13 cellular contexts compared by ENCODE assay signal in the genomic region with DNA sequence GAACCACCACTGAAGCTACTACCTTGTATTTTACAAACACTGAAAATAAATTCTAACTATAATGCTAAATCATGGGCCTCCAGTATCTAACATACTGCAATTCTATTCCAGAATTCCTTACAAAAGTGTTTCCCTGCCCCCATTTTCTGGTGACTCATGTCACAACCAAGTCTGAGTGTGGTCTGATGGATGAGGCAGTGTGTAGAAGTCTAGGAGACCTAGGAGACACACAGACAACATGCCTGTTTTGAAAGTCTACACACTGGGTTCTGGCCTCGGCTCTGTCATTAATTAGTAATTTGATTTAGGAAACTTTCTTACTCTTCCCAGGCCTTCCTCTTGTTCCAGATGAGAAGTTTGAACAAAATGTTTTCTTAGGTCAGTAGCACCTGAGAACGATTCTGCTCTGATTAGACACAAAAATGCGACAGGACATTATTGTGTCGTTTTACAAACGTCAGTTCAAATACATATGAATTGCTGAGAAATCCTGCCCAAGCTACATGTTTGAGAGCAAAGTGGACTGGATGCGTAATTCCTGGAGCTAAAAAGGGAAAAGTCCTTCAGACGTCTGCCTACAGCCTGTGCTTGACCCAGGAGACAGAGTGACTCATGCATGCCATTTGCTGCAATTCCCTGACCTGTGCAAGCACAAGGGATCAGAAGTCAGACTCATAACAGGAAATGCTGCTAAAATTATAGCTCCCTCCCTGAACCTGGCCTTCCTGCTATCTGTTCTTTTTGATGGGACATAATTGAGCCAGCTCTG.
DNase-seq lines count a peak whose midpoint lies in the region; ATAC-seq and TF ChIP-seq lines count a peak whose summit lies in the region.
"Had no signal": no experiment of that assay in that cellular context is flagged by ENCODE, and none has a peak within 500 bp of the region (broad histone marks: within the 10 kb centered on the region; RNA-seq: fewer than 3 reads in every experiment).

No MANE protein-coding gene starts in this region.

- no TSS peak for BruUV-seq in Calu3 (replicated peaks; lab: Mats Ljungman, UMichigan)

- no peaks in the 10 kb centered on the region for H3K36me3 Mint-ChIP-seq in Calu3 (ENCODE audit: insufficient read depth, unreplicated experiment)
- H3K36me3 Mint-ChIP-seq: activated naive CD4-positive, alpha-beta T cell treated with anti-CD3 and anti-CD28 coated beads, Interleukin-2, amount 50 U/mL, for 24 hours had no signal

- H3K27me3 ChIP-seq in heart left ventricle (no peaks in the 10 kb centered on the region), uterus (no peaks in the 10 kb centered on the region)

- H3K9me3 ChIP-seq in heart left ventricle (no peaks in the 10 kb centered on the region), uterus (no peaks in the 10 kb centered on the region)

- DNase-seq in Calu3, result peak; percentile 50
- peak; percentile 58 for DNase-seq in SHP77 (lab: John Stamatoyannopoulos, UW)
- DNase-seq in heart left ventricle, result peak in 4 of 5 donors; percentile 29 to 51 (median 47)
- DNase-seq in non-pigmented ciliary epithelial cell (ENCODE audit: low read depth), result peak; percentile 84
- DNase-seq in sciatic nerve (ENCODE audit: low spot score), result no peak
- DNase-seq in stimulated activated CD4-positive, alpha-beta T cell treated with anti-CD3 and anti-CD28 coated beads, Interleukin-4, amount 100 ng/mL, for 4 hours, result no peak
- DNase-seq in uterus, result no peak
- DNase-seq: activated CD4-positive, alpha-beta T cell treated with anti-CD3 and anti-CD28 coated beads, Interleukin-2, amount 50 U/mL, for 1 hour; naive B cell; NCI-H2029 treated with DMSO at 0.1 percent for 48 hours; RPMI8226 had no signal

- TF ChIP-seq POLR2A in heart left ventricle (IDR thresholded peaks at IDR 0.05) (no peak), uterus (IDR thresholded peaks at IDR 0.05) (no peak)

- H3K4me3 ChIP-seq in heart left ventricle, result no peak overlapping the region
- no peak overlapping the region for H3K4me3 ChIP-seq in uterus

- 44 to 58% (median 54%) methylated on average over 7 of the region's 7 CpGs for WGBS in heart left ventricle, 4 donors

- H3K4me3 Mint-ChIP-seq in Calu3 (ENCODE audit: low read depth, unreplicated experiment), result no peak overlapping the region
- H3K4me3 Mint-ChIP-seq: activated naive CD4-positive, alpha-beta T cell treated with anti-CD3 and anti-CD28 coated beads, Interleukin-2, amount 50 U/mL, for 24 hours; naive B cell had no signal

- CTCF ChIA-PET in Calu3 (lab: Charles Lee), result no interaction called here

- H3K9me3 Mint-ChIP-seq in Calu3 (ENCODE audit: low read depth, unreplicated experiment), result peaks cover 5% of the 10 kb centered on the region

- TF ChIP-seq CTCF in Calu3 (IDR thresholded peaks at IDR 0.05; ENCODE audit: unreplicated experiment) (no peak), heart left ventricle (IDR thresholded peaks at IDR 0.05) (no peak), uterus (IDR thresholded peaks at IDR 0.05) (no peak)

- H3K4me1 ChIP-seq in heart left ventricle (peaks cover 0 to 12% (median 0%) of the 10 kb centered on the region in 12 donors), uterus (no peaks in the 10 kb centered on the region)

- intact Hi-C loops in Calu3 (cut with micrococcal nuclease; ENCODE audit: unreplicated experiment) (no loop called here), heart left ventricle (cut with DNase I) (no loop called here), sciatic nerve (cut with DNase I) (no loop called here), uterus (cut with DNase I; ENCODE audit: low total_unique reads) (no loop called here)

- peaks cover 16% of the 10 kb centered on the region for H3K4me1 Mint-ChIP-seq in Calu3 (ENCODE audit: low read depth, unreplicated experiment)
- H3K4me1 Mint-ChIP-seq: activated naive CD4-positive, alpha-beta T cell treated with anti-CD3 and anti-CD28 coated beads, Interleukin-2, amount 50 U/mL, for 24 hours had no signal

- H3K27me3 Mint-ChIP-seq in Calu3 (ENCODE audit: unreplicated experiment), result peaks cover 17% of the 10 kb centered on the region

- H3K36me3 ChIP-seq in heart left ventricle (no peaks in the 10 kb centered on the region), uterus (no peaks in the 10 kb centered on the region)

- ATAC-seq in heart left ventricle (peak; percentile 80 to 98 (median 95)), sciatic nerve (no peak), HG03095 (IDR thresholded peaks at IDR 0.05; ENCODE audit: unreplicated experiment) (no peak)

- H3K27ac Mint-ChIP-seq in Calu3 (ENCODE audit: unreplicated experiment), result no peak overlapping the region
- H3K27ac Mint-ChIP-seq: activated naive CD4-positive, alpha-beta T cell treated with anti-CD3 and anti-CD28 coated beads, Interleukin-2, amount 50 U/mL, for 24 hours; naive B cell had no signal

- peak overlapping the region in 7 of 12 donors; percentile 20 to 68 (median 51) for H3K27ac ChIP-seq in heart left ventricle
- H3K27ac ChIP-seq in uterus, result no peak overlapping the region

Comparison
In these comparisons a context has a peak if more than half of its experiments do, and no peak if none do; other contexts are left out.
1. DNase-seq: peak in Calu3 (single experiment), SHP77 (2 of 2), heart left ventricle (4 of 5) and non-pigmented ciliary epithelial cell (single experiment); none in sciatic nerve (single experiment), stimulated activated CD4-positive, alpha-beta T cell treated with anti-CD3 and anti-CD28 coated beads, Interleukin-4, amount 100 ng/mL, for 4 hours (0 of 2) and uterus (0 of 2).
2. ATAC-seq: peak in heart left ventricle (4 of 4); none in sciatic nerve (single experiment) and HG03095 (single experiment).
3. H3K27ac ChIP-seq: peak in heart left ventricle (7 of 12); none in uterus (0 of 2).